8 cellular contexts compared by ENCODE assay signal in the genomic region with DNA sequence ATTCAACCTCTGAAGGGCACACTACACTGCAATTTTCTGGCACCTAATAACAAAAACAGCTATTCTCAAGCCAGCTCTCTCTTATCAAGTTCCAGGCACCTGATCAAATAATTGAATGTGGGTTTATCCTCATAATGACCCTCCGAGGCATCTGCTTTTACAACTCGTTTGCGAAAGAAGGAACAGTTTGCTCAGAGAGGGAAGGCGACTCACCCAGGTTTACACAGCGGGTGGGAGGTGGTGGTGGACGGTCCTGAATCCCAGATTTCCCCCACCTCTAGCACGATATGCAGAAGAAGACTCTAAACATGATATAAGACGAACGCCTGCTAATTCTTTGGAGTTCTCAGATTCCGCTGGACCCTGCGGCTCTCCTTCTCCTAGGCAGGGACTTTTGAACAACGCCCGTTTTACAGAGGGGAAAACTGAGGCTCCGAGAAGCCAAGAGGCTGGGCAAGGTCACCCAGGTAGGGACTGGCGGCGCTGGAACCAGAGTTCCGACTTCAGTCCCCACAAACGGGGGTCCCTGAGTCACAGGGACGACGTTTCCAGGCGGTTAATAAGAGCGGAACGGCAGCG. TPM values are rescaled to one million over a fixed set of nuclear protein-coding genes. Genes with fewer than 3 reads are reported as not detected.
A peak's percentile ranks its signal among the peaks of the same experiment; 100 is the strongest.
DNase-seq lines count a peak whose midpoint lies in the region; ATAC-seq, FAIRE-seq and TF ChIP-seq lines count a peak whose summit lies in the region.

No MANE protein-coding gene starts in this region.

- H3K9ac ChIP-seq in keratinocyte (ENCODE audit: control insufficient read depth, extremely low read depth, insufficient read depth, low read length): peak overlapping the region; percentile 98

- H3K36me3 ChIP-seq in keratinocyte (ENCODE audit: control insufficient read depth in 2 of 2, extremely low read depth in 1 of 2, insufficient read depth in 2 of 2, low read length in 2 of 2): peaks cover 7 to 18% of the 10 kb centered on the region in 2 experiments
- peaks cover 8% of the 10 kb centered on the region for H3K36me3 ChIP-seq in suprapubic skin

- no peak for TF ChIP-seq CTCF in keratinocyte (optimal IDR thresholded peaks at IDR 0.05 in 1 of 3, IDR thresholded peaks at IDR 0.05 in 1 of 3, conservative IDR thresholded peaks at IDR 0.05 in 1 of 3; ENCODE audit: extremely low read depth in 1 of 3, insufficient read depth in 2 of 3, low read length in 3 of 3)
- TF ChIP-seq CTCF in suprapubic skin (IDR thresholded peaks at IDR 0.05): no peak

- peaks cover 26% of the 10 kb centered on the region for H3K36me3 Mint-ChIP-seq in activated T-helper 2 cell treated with anti-CD3 and anti-CD28 coated beads, Interferon-gamma antibody, Interleukin-2, Interleukin-4, amounts not matched to agents 10 μg/mL and 5 μg/mL and 100 μg/mL, durations not matched to agents 14 hours and 24 hours and 36 hours (ENCODE audit: low read depth)

- H3K9me1 ChIP-seq in keratinocyte (ENCODE audit: control insufficient read depth, extremely low read depth, insufficient read depth, low read length): peaks cover 5% of the 10 kb centered on the region

- TF ChIP-seq EP300 in suprapubic skin (IDR thresholded peaks at IDR 0.05): no peak

- intact Hi-C loops in activated T-helper 2 cell treated with anti-CD3 and anti-CD28 coated beads, Interferon-gamma antibody, Interleukin-2, Interleukin-4, amounts not matched to agents 10 μg/mL and 5 μg/mL and 100 μg/mL, durations not matched to agents 14 hours and 24 hours and 36 hours (cut with micrococcal nuclease): no loop called here

- H3K4me3 Mint-ChIP-seq in activated T-helper 2 cell treated with anti-CD3 and anti-CD28 coated beads, Interferon-gamma antibody, Interleukin-2, Interleukin-4, amounts not matched to agents 10 μg/mL and 5 μg/mL and 100 μg/mL, durations not matched to agents 14 hours and 24 hours and 36 hours (ENCODE audit: low read depth): peak overlapping the region; percentile 93

- H3K27ac ChIP-seq in keratinocyte (ENCODE audit: control insufficient read depth, insufficient read depth, low read length) (peak overlapping the region; percentile 95), suprapubic skin (peak overlapping the region; percentile 82)

- no peak for ATAC-seq in GM18873 (IDR thresholded peaks at IDR 0.05; ENCODE audit: low FRiP score, unreplicated experiment)

- H3K27ac Mint-ChIP-seq in activated T-helper 2 cell treated with anti-CD3 and anti-CD28 coated beads, Interferon-gamma antibody, Interleukin-2, Interleukin-4, amounts not matched to agents 10 μg/mL and 5 μg/mL and 100 μg/mL, durations not matched to agents 14 hours and 24 hours and 36 hours: peak overlapping the region; percentile 95

- dilution Hi-C loops in keratinocyte (cut with MboI; ENCODE audit: extremely low pct_ligation_motif_present, low sequenced_read_pairs): no loop called here

- no peaks in the 10 kb centered on the region for H3K27me3 Mint-ChIP-seq in activated T-helper 2 cell treated with anti-CD3 and anti-CD28 coated beads, Interferon-gamma antibody, Interleukin-2, Interleukin-4, amounts not matched to agents 10 μg/mL and 5 μg/mL and 100 μg/mL, durations not matched to agents 14 hours and 24 hours and 36 hours (ENCODE audit: low read depth)

- peak; percentile 59 for FAIRE-seq in keratinocyte (lab: Jason Lieb, UNC)

- no peak overlapping the region for H2AFZ ChIP-seq in keratinocyte (ENCODE audit: control insufficient read depth, low read length)

- peaks cover 19% of the 10 kb centered on the region for H4K20me1 ChIP-seq in keratinocyte (ENCODE audit: control insufficient read depth, extremely low read depth, insufficient read depth, low read length)

- peak overlapping the region; percentile 85 to 96 (median 92) for H3K4me3 ChIP-seq in keratinocyte (ENCODE audit: control insufficient read depth in 2 of 3, extremely low read depth in 1 of 3, insufficient read depth in 2 of 3, low read depth in 1 of 3, low read length in 3 of 3)
- peak overlapping the region; percentile 84 for H3K4me3 ChIP-seq in suprapubic skin

- H3K4me1 ChIP-seq in keratinocyte (ENCODE audit: control insufficient read depth, extremely low read depth, insufficient read depth, low read length): peaks cover 25% of the 10 kb centered on the region
- H3K4me1 ChIP-seq in suprapubic skin: peaks cover 66% of the 10 kb centered on the region

- H3K4me1 Mint-ChIP-seq in activated T-helper 2 cell treated with anti-CD3 and anti-CD28 coated beads, Interferon-gamma antibody, Interleukin-2, Interleukin-4, amounts not matched to agents 10 μg/mL and 5 μg/mL and 100 μg/mL, durations not matched to agents 14 hours and 24 hours and 36 hours (ENCODE audit: low read depth): peaks cover 31% of the 10 kb centered on the region

- H3K79me2 ChIP-seq in keratinocyte (ENCODE audit: control insufficient read depth, insufficient read depth, low read length): peaks cover 76% of the 10 kb centered on the region

- TF ChIP-seq POLR2A in suprapubic skin (IDR thresholded peaks at IDR 0.05): no peak

- 5% methylated on average over 14 of the region's 24 CpGs for WGBS in suprapubic skin

- H3K4me2 ChIP-seq in keratinocyte (ENCODE audit: control insufficient read depth, extremely low read depth, insufficient read depth, low read depth, low read length): peak overlapping the region; percentile 76

- H3K27me3 ChIP-seq in keratinocyte (ENCODE audit: control insufficient read depth, extremely low read depth, insufficient read depth, low read length): no peaks in the 10 kb centered on the region
- H3K27me3 ChIP-seq in suprapubic skin: no peaks in the 10 kb centered on the region

- H3K9me3 ChIP-seq in keratinocyte (ENCODE audit: control insufficient read depth, low read depth, low read length): no peaks in the 10 kb centered on the region
- H3K9me3 ChIP-seq in suprapubic skin: no peaks in the 10 kb centered on the region

- no peaks in the 10 kb centered on the region for H3K9me3 Mint-ChIP-seq in activated T-helper 2 cell treated with anti-CD3 and anti-CD28 coated beads, Interferon-gamma antibody, Interleukin-2, Interleukin-4, amounts not matched to agents 10 μg/mL and 5 μg/mL and 100 μg/mL, durations not matched to agents 14 hours and 24 hours and 36 hours

- DNase-seq in activated CD4-positive, alpha-beta T cell treated with anti-CD3 and anti-CD28 coated beads for 48 hours: peak; percentile 27
- DNase-seq in activated CD4-positive, alpha-beta T cell treated with anti-CD3 and anti-CD28 coated beads for 4 hours: no peak
- no peak for DNase-seq in activated T-helper 2 cell treated with anti-CD3 and anti-CD28 coated beads, Interferon-gamma antibody, Interleukin-2, Interleukin-4, amounts not matched to agents 10 μg/mL and 5 μg/mL and 100 μg/mL, durations not matched to agents 14 hours and 24 hours and 36 hours (ENCODE audit: low spot score)
- no peak for DNase-seq in keratinocyte (ENCODE audit: low read depth, low spot score)
- no peak for DNase-seq in suprapubic skin (ENCODE audit: low spot score in 2 of 2)
- no peak for DNase-seq in DMS153 (lab: John Stamatoyannopoulos, UW)
- no peak for DNase-seq in AG08396 (ENCODE audit: low spot score)

RNA-seq across cellular contexts. Expression of gene SGTA, which starts 0.6 kb away (rescaled TPM):
- total RNA-seq in activated T-helper 2 cell treated with anti-CD3 and anti-CD28 coated beads, Interferon-gamma antibody, Interleukin-2, Interleukin-4, amounts not matched to agents 10 μg/mL and 5 μg/mL and 100 μg/mL, durations not matched to agents 14 hours and 24 hours and 36 hours: 64.3 and 67.3 TPM in 2 replicates
- 34.2 to 70.8 TPM (median 36.1 TPM) in 3 replicates for polyA plus RNA-seq in keratinocyte
- 32.9 TPM for polyA plus RNA-seq in keratinocyte (2011; ENCODE audit: low read depth)
- polyA plus RNA-seq in keratinocyte (2011; cell fraction: cytosol; rRNA removed): 49.6 and 83.8 TPM in 2 replicates
- polyA plus RNA-seq in keratinocyte (2011; cell fraction: nucleus; rRNA removed): 60.6 and 80.6 TPM in 2 replicates
- polyA plus RNA-seq in keratinocyte (2012; ENCODE audit: low replicate concordance): 42.4 and 66.3 TPM in 2 replicates
- 23.1 to 112 TPM (median 27.6 TPM) in 3 replicates for polyA minus RNA-seq in keratinocyte
- 60.0 TPM for polyA minus RNA-seq in keratinocyte (2011; cell fraction: cytosol; rRNA and poly(A)+ RNA removed)
- polyA minus RNA-seq in keratinocyte (2011; cell fraction: nucleus; rRNA and poly(A)+ RNA removed): 24.5 and 25.1 TPM in 2 replicates
- total RNA-seq in suprapubic skin: 10 to 100 TPM; 29.1 to 48.9 (median 40.6) TPM

RNA-seq across cellular contexts. Expression of gene THOP1, which starts 2.9 kb away (rescaled TPM):
- 178 TPM in 2 replicates for total RNA-seq in activated T-helper 2 cell treated with anti-CD3 and anti-CD28 coated beads, Interferon-gamma antibody, Interleukin-2, Interleukin-4, amounts not matched to agents 10 μg/mL and 5 μg/mL and 100 μg/mL, durations not matched to agents 14 hours and 24 hours and 36 hours
- polyA plus RNA-seq in keratinocyte: 62.0 to 75.7 TPM (median 69.9 TPM) in 3 replicates
- polyA plus RNA-seq in keratinocyte (2011; ENCODE audit: low read depth): 21.8 TPM
- polyA plus RNA-seq in keratinocyte (2011; cell fraction: cytosol; rRNA removed): 30.5 and 65.9 TPM in 2 replicates
- 76.0 and 84.9 TPM in 2 replicates for polyA plus RNA-seq in keratinocyte (2011; cell fraction: nucleus; rRNA removed)
- 21.7 and 94.6 TPM in 2 replicates for polyA plus RNA-seq in keratinocyte (2012; ENCODE audit: low replicate concordance)
- polyA minus RNA-seq in keratinocyte: 51.3 to 82.3 TPM (median 55.6 TPM) in 3 replicates
- 87.3 TPM for polyA minus RNA-seq in keratinocyte (2011; cell fraction: cytosol; rRNA and poly(A)+ RNA removed)
- 36.2 and 50.8 TPM in 2 replicates for polyA minus RNA-seq in keratinocyte (2011; cell fraction: nucleus; rRNA and poly(A)+ RNA removed)
- 10 to 100 TPM; 31.6 to 55.0 (median 41.4) TPM for total RNA-seq in suprapubic skin

RNA-seq across cellular contexts. Expression of gene ZNF554, which starts 37.2 kb away (rescaled TPM):
- total RNA-seq in activated T-helper 2 cell treated with anti-CD3 and anti-CD28 coated beads, Interferon-gamma antibody, Interleukin-2, Interleukin-4, amounts not matched to agents 10 μg/mL and 5 μg/mL and 100 μg/mL, durations not matched to agents 14 hours and 24 hours and 36 hours: 2.3 and 2.4 TPM in 2 replicates
- 2.2 to 3.0 TPM (median 2.7 TPM) in 3 replicates for polyA plus RNA-seq in keratinocyte
- 1.9 TPM for polyA plus RNA-seq in keratinocyte (2011; ENCODE audit: low read depth)
- polyA plus RNA-seq in keratinocyte (2011; cell fraction: cytosol; rRNA removed): 1.6 and 2.0 TPM in 2 replicates
- polyA plus RNA-seq in keratinocyte (2011; cell fraction: nucleus; rRNA removed): 5.3 and 6.5 TPM in 2 replicates
- polyA plus RNA-seq in keratinocyte (2012; ENCODE audit: low replicate concordance): 2.3 and 4.0 TPM in 2 replicates
- 1.5 to 2.9 TPM (median 2.6 TPM) in 3 replicates for polyA minus RNA-seq in keratinocyte
- 3.6 TPM for polyA minus RNA-seq in keratinocyte (2011; cell fraction: cytosol; rRNA and poly(A)+ RNA removed)
- polyA minus RNA-seq in keratinocyte (2011; cell fraction: nucleus; rRNA and poly(A)+ RNA removed): 1.6 and 4.9 TPM in 2 replicates
- total RNA-seq in suprapubic skin: 1 to 10 TPM; 2.3 to 9.8 (median 5.6) TPM

RNA-seq across cellular contexts. Expression of gene SLC39A3, which starts 42.6 kb away (rescaled TPM):
- total RNA-seq in activated T-helper 2 cell treated with anti-CD3 and anti-CD28 coated beads, Interferon-gamma antibody, Interleukin-2, Interleukin-4, amounts not matched to agents 10 μg/mL and 5 μg/mL and 100 μg/mL, durations not matched to agents 14 hours and 24 hours and 36 hours: 39.1 and 39.4 TPM in 2 replicates
- 26.2 to 40.0 TPM (median 28.1 TPM) in 3 replicates for polyA plus RNA-seq in keratinocyte
- polyA plus RNA-seq in keratinocyte (2011; ENCODE audit: low read depth): 1.2 TPM
- 34.9 and 57.2 TPM in 2 replicates for polyA plus RNA-seq in keratinocyte (2011; cell fraction: cytosol; rRNA removed)
- 38.0 and 49.3 TPM in 2 replicates for polyA plus RNA-seq in keratinocyte (2011; cell fraction: nucleus; rRNA removed)
- polyA plus RNA-seq in keratinocyte (2012; ENCODE audit: low replicate concordance): 24.5 and 24.9 TPM in 2 replicates
- polyA minus RNA-seq in keratinocyte: 25.2 to 38.3 TPM (median 35.0 TPM) in 3 replicates
- polyA minus RNA-seq in keratinocyte (2011; cell fraction: cytosol; rRNA and poly(A)+ RNA removed): 45.7 TPM
- 15.2 and 22.4 TPM in 2 replicates for polyA minus RNA-seq in keratinocyte (2011; cell fraction: nucleus; rRNA and poly(A)+ RNA removed)
- 10 to 100 TPM in 3 of 4 donors, 1 to 10 TPM in 1; 8.0 to 31.1 (median 23.0) TPM for total RNA-seq in suprapubic skin

RNA-seq across cellular contexts. Expression of gene ZNF555, which starts 58.8 kb away (rescaled TPM):
- total RNA-seq in activated T-helper 2 cell treated with anti-CD3 and anti-CD28 coated beads, Interferon-gamma antibody, Interleukin-2, Interleukin-4, amounts not matched to agents 10 μg/mL and 5 μg/mL and 100 μg/mL, durations not matched to agents 14 hours and 24 hours and 36 hours: 0.66 and 1.3 TPM in 2 replicates
- 3.3 to 4.3 TPM (median 3.9 TPM) in 3 replicates for polyA plus RNA-seq in keratinocyte
- polyA plus RNA-seq in keratinocyte (2011; ENCODE audit: low read depth): 1.2 TPM
- polyA plus RNA-seq in keratinocyte (2011; cell fraction: cytosol; rRNA removed): 1.6 and 3.7 TPM in 2 replicates
- 6.0 TPM in 2 replicates for polyA plus RNA-seq in keratinocyte (2011; cell fraction: nucleus; rRNA removed)
- 3.0 and 4.6 TPM in 2 replicates for polyA plus RNA-seq in keratinocyte (2012; ENCODE audit: low replicate concordance)
- 2.3 to 5.9 TPM (median 4.9 TPM) in 3 replicates for polyA minus RNA-seq in keratinocyte
- 4.2 TPM for polyA minus RNA-seq in keratinocyte (2011; cell fraction: cytosol; rRNA and poly(A)+ RNA removed)
- polyA minus RNA-seq in keratinocyte (2011; cell fraction: nucleus; rRNA and poly(A)+ RNA removed): 2.1 and 7.1 TPM in 2 replicates
- 1 to 10 TPM; 2.5 to 7.6 (median 4.5) TPM for total RNA-seq in suprapubic skin
